ENCODE assay signal across 9 cellular contexts in the genomic region with DNA sequence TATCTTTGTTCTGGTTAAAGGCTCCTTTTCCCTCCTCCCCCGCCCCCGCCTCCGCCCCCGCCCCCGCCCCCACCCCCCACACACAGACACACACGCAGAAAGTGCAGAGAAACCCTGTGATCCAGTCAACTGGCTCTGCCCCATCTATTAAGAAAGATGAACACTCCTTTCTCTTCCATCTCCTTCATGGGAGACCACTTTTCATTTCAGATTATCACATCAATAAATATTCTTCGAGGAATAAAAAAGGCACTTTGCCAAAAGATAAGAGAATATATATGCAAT.
DNase-seq lines count a peak whose midpoint lies in the region; ATAC-seq, FAIRE-seq and TF ChIP-seq lines count a peak whose summit lies in the region.
"Had no signal": no experiment of that assay in that cellular context is flagged by ENCODE, and none has a peak within 500 bp of the region (broad histone marks: within the 10 kb centered on the region; RNA-seq: fewer than 3 reads in every experiment).

No MANE protein-coding gene starts in this region.

- H3K9ac ChIP-seq in Loucy (ENCODE audit: low read depth, low read length, poor library complexity, severe bottlenecking), result peak overlapping the region; percentile 49
- no peak overlapping the region for H3K9ac ChIP-seq in H1 (replicated peaks in 1 of 4; ENCODE audit: extremely low read depth in 1 of 4, low read depth in 3 of 4, low read length in 3 of 4)

- H2AK5ac ChIP-seq in H1 (ENCODE audit: low read depth, low read length), result no peak overlapping the region; the same call in 1 of the 2 replicates

- intact Hi-C loops in head of caudate nucleus (cut with DNase I), result loop anchor here (5.0 to 10.0 kb wide), 5 partner anchors 197 to 536 kb away; no protein-coding TSS in a partner anchor

- H3K23me2 ChIP-seq in H1 (ENCODE audit: low read depth, low read length), result peaks cover 12% of the 10 kb centered on the region

- H3K4me3 ChIP-seq in AG04450 (ENCODE audit: low read depth, low read length), result peak overlapping the region; percentile 42
- H3K4me3 ChIP-seq in Loucy (ENCODE audit: low read length, poor library complexity, severe bottlenecking), result peak overlapping the region; percentile 34
- peak overlapping the region in 2 of 4 experiments; percentile 10 to 55; a peak in 3 of 8 replicates for H3K4me3 ChIP-seq in H1 (ENCODE audit: extremely low read depth in 1 of 4, insufficient read depth in 2 of 4, low read depth in 3 of 4, low read length in 4 of 4)
- peak overlapping the region; percentile 53 for H3K4me3 ChIP-seq in neuron (ENCODE audit: low read length)
- H3K4me3 ChIP-seq: mucosa of descending colon had no signal

- no peak overlapping the region for H4K8ac ChIP-seq in H1 (ENCODE audit: extremely low read depth, insufficient read depth, low read length)

- CTCF ChIA-PET in AG04450 (lab: Charles Lee) (interaction anchor here (1.6 kb wide), 1 partner anchor 549 kb away, joined by 8 read pairs; no protein-coding TSS in a partner anchor), H1 (lab: Charles Lee; ENCODE audit: partially characterized antibody) (interaction anchor here (1.0 to 1.5 kb wide), 2 partner anchors 549 to 551 kb away, joined by 4 to 5 read pairs; no protein-coding TSS in a partner anchor)

- DNase-seq in AG04450 (ENCODE audit: low read depth, low spot score) (no peak), H1 (ENCODE audit: low read depth in 1 of 2, low spot score in 2 of 2) (no peak), glomerular visceral epithelial cell (ENCODE audit: extremely low spot score) (no peak), head of caudate nucleus (no peak), NCI-H345 treated with DMSO at 0.1 percent for 48 hours (lab: John Stamatoyannopoulos, UW; ENCODE audit: unreplicated experiment) (no peak)

- H3K56ac ChIP-seq in H1 (replicated peaks; ENCODE audit: insufficient read length, low read depth, low read length), result no peak overlapping the region

- POLR2A ChIA-PET in AG04450 (lab: Yijun Ruan, JAX), result no interaction called here
- POLR2A ChIA-PET in H1 (lab: Charles Lee; ENCODE audit: partially characterized antibody), result no interaction called here

- no peak overlapping the region for H4K5ac ChIP-seq in H1 (ENCODE audit: insufficient read length, low read depth, low read length)

- no peak overlapping the region for H3K14ac ChIP-seq in H1 (ENCODE audit: insufficient read length)

- TF ChIP-seq RAD21 in H1 (IDR thresholded peaks at IDR 0.05 in 1 of 2, conservative IDR thresholded peaks at IDR 0.05 in 1 of 2; ENCODE audit: low read depth in 2 of 2, low read length in 2 of 2), result no peak

- no peaks in the 10 kb centered on the region for H3K9me2 ChIP-seq in Loucy (replicated peaks; ENCODE audit: low read depth, low read length)

- no peak overlapping the region for H3K4ac ChIP-seq in H1 (replicated peaks; ENCODE audit: insufficient read length, low read depth, low read length)

- H3K4me2 ChIP-seq in Loucy (ENCODE audit: low read depth, low read length, poor library complexity, severe bottlenecking) (peak overlapping the region; percentile 64), H1 (ENCODE audit: insufficient read depth in 1 of 2, low read depth in 2 of 2, low read length in 2 of 2) (peak overlapping the region; percentile 69 to 73)

- TF ChIP-seq EP300 in H1 (IDR thresholded peaks at IDR 0.05; ENCODE audit: borderline replicate concordance in 1 of 2, low read depth in 2 of 2, low read length in 2 of 2), result no peak

- H3K27ac ChIP-seq in AG04450 (ENCODE audit: low read depth, low read length) (no peak overlapping the region), H1 (ENCODE audit: low read depth, low read length) (no peak overlapping the region)

- no peak overlapping the region for H2BK15ac ChIP-seq in H1 (ENCODE audit: low read length)

- H2AFZ ChIP-seq in Loucy (ENCODE audit: low read length) (no peak overlapping the region; the same call in 1 of the 2 replicates), H1 (ENCODE audit: low read length) (no peak overlapping the region), neuron (ENCODE audit: low read depth, low read length) (no peak overlapping the region)

- H2BK20ac ChIP-seq in H1 (ENCODE audit: low read length), result no peak overlapping the region

- no peaks in the 10 kb centered on the region for H3F3A ChIP-seq in Loucy (ENCODE audit: low read depth)

- H2BK12ac ChIP-seq in H1 (ENCODE audit: low read depth, low read length), result no peak overlapping the region

- H3K27me3 ChIP-seq in AG04450 (ENCODE audit: control insufficient read depth, insufficient read depth, low read length) (peaks cover 47% of the 10 kb centered on the region), Loucy (ENCODE audit: insufficient read depth, low read length, poor library complexity, severe bottlenecking) (no peaks in the 10 kb centered on the region), H1 (replicated peaks in 1 of 4; ENCODE audit: control insufficient read depth in 3 of 4, extremely low read depth in 1 of 4, insufficient read depth in 3 of 4, low read length in 3 of 4) (peaks cover 31 to 62% (median 54%) of the 10 kb centered on the region in 4 experiments), neuron (ENCODE audit: insufficient read depth, low read length) (peaks cover 9% of the 10 kb centered on the region)

- no peak overlapping the region for H3K23ac ChIP-seq in H1 (ENCODE audit: insufficient read length)

- no peak overlapping the region for H2BK120ac ChIP-seq in H1 (replicated peaks; ENCODE audit: low read depth, low read length)

- FAIRE-seq in H1 (lab: Jason Lieb, UNC), result no peak

- H3K9me3 ChIP-seq in AG04450 (ENCODE audit: control insufficient read depth, insufficient read depth, low read length) (peaks cover 3% of the 10 kb centered on the region; the same call in 1 of the 2 replicates), Loucy (ENCODE audit: insufficient read depth, low read depth, low read length) (no peaks in the 10 kb centered on the region), H1 (ENCODE audit: insufficient read depth in 2 of 2, low read depth in 1 of 2, low read length in 1 of 2) (no peaks in the 10 kb centered on the region), neuron (ENCODE audit: low read length) (no peaks in the 10 kb centered on the region)
- H3K9me3 ChIP-seq: mucosa of descending colon had no signal

- TF ChIP-seq CTCF in AG04450 (IDR thresholded peaks at IDR 0.05; ENCODE audit: low read depth, low read length) (no peak), Loucy (conservative IDR thresholded peaks at IDR 0.05; ENCODE audit: low read length) (no peak), H1 (IDR thresholded peaks at IDR 0.05; ENCODE audit: control extremely low read depth in 1 of 3, insufficient read depth in 1 of 3, low read depth in 1 of 3, low read length in 3 of 3) (no peak)

- WGBS in H1 (ENCODE audit: extremely low coverage in 1 of 2, insufficient coverage in 1 of 2, insufficient read length in 1 of 2, insufficient replicate concordance in 2 of 2, low coverage in 1 of 2, low lambda C conversion rate in 2 of 2, missing lambda C conversion rate in 1 of 2), 2 experiments, result 32% methylated on average over 1 of the region's 7 CpGs; no CpG with 5 or more reads in 1 of the 2 experiments

- H4K20me1 ChIP-seq in Loucy (ENCODE audit: insufficient read depth, low read length, poor library complexity, severe bottlenecking) (no peaks in the 10 kb centered on the region), H1 (replicated peaks in 1 of 2; ENCODE audit: control insufficient read depth in 1 of 2, insufficient read depth in 2 of 2, low read length in 2 of 2) (peaks cover 2 to 4% of the 10 kb centered on the region in 2 experiments)

- no peak overlapping the region for H4K91ac ChIP-seq in H1 (replicated peaks; ENCODE audit: insufficient read length, low read length)

- H3K79me2 ChIP-seq in Loucy (ENCODE audit: insufficient read depth, low read length), result no peaks in the 10 kb centered on the region
- H3K79me2 ChIP-seq in H1 (ENCODE audit: control insufficient read depth in 1 of 2, insufficient read depth in 2 of 2, low read length in 2 of 2), result no peaks in the 10 kb centered on the region

- H3K36me3 ChIP-seq in Loucy (ENCODE audit: insufficient read depth, low read length) (no peaks in the 10 kb centered on the region), H1 (ENCODE audit: control insufficient read depth in 2 of 4, insufficient read depth in 4 of 4, low read length in 3 of 4) (no peaks in the 10 kb centered on the region), neuron (ENCODE audit: insufficient read depth, low read length) (no peaks in the 10 kb centered on the region)

- H3K79me1 ChIP-seq in H1 (ENCODE audit: low read depth, low read length), result no peaks in the 10 kb centered on the region

- no peak overlapping the region for H2BK5ac ChIP-seq in H1 (ENCODE audit: low read depth, low read length)

- no peak overlapping the region for H3K18ac ChIP-seq in H1 (ENCODE audit: extremely low read depth, low read length)

- no peak for TF ChIP-seq POLR2A in H1 (IDR thresholded peaks at IDR 0.05; ENCODE audit: control extremely low read depth in 1 of 2, low read depth in 2 of 2, low read length in 2 of 2)

- ATAC-seq in HG02759 (IDR thresholded peaks at IDR 0.05; ENCODE audit: unreplicated experiment), result no peak

- peaks cover 7% of the 10 kb centered on the region for H3K4me1 ChIP-seq in Loucy (ENCODE audit: insufficient read depth, low read length, poor library complexity, severe bottlenecking)
- H3K4me1 ChIP-seq in H1 (replicated peaks in 1 of 4; ENCODE audit: control insufficient read depth in 3 of 4, insufficient read depth in 4 of 4, low read length in 3 of 4), result peaks cover 6 to 27% (median 17%) of the 10 kb centered on the region in 4 experiments
- H3K4me1 ChIP-seq in neuron (ENCODE audit: insufficient read depth, low read length), result peaks cover 35% of the 10 kb centered on the region

TF ChIP-seq in H1, 55 proteins besides CTCF, POLR2A, EP300 and RAD21 (continues in another document):
- TF ChIP-seq CTBP2 (IDR thresholded peaks at IDR 0.05; ENCODE audit: borderline replicate concordance, insufficient read depth, insufficient read length, low read length) (no peak), TCF12 (IDR thresholded peaks at IDR 0.05; ENCODE audit: low read depth, low read length) (no peak), CBX5 (IDR thresholded peaks at IDR 0.05; ENCODE audit: low read depth, low read length) (no peak), CHD1 (IDR thresholded peaks at IDR 0.05; ENCODE audit: low read depth, low read length) (no peak), NANOG (IDR thresholded peaks at IDR 0.05; ENCODE audit: insufficient read depth, low read depth, low read length, poor library complexity, severe bottlenecking) (no peak), TAF1 (IDR thresholded peaks at IDR 0.05; ENCODE audit: low read depth, low read length) (no peak), TBP (IDR thresholded peaks at IDR 0.05; ENCODE audit: low read depth, low read length) (no peak)
- TF ChIP-seq, protein P1, sequence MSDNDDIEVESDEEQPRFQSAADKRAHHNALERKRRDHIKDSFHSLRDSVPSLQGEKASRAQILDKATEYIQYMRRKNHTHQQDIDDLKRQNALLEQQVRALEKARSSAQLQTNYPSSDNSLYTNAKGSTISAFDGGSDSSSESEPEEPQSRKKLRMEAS (IDR thresholded peaks at IDR 0.05), result no peak
